In the genomic region with DNA sequence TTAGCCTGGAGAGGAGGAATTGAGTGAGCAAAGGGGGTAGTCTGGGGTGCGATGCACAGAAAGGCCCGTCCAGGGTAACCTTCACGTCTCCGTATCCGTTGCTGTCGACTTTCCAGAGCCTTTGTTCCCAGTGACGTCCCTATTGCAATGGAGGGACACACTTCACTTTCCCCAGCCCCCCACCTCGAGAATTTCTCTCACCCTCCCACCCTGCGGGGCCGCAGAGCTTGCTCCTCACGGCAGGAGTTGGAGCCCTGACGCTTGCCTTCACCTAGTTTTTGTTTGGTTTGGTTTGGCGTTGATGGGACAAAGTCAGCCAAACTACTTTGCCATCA, we compare ENCODE assay signal across 10 cellular contexts. TPM values are rescaled to one million over a fixed set of nuclear protein-coding genes. Genes with fewer than 3 reads are reported as not detected.
DNase-seq lines count a peak whose midpoint lies in the region; ATAC-seq, FAIRE-seq and TF ChIP-seq lines count a peak whose summit lies in the region.
"Had no signal": no experiment of that assay in that cellular context is flagged by ENCODE, and none has a peak within 500 bp of the region (broad histone marks: within the 10 kb centered on the region; RNA-seq: fewer than 3 reads in every experiment).

No MANE protein-coding gene starts in this region.

- no peaks in the 10 kb centered on the region for H3K4me1 ChIP-seq in CD8-positive, alpha-beta memory T cell (ENCODE audit: insufficient read depth, low read length)
- H3K4me1 ChIP-seq in Peyer's patch (peaks cover 0 to 7% (median 0%) of the 10 kb centered on the region in 4 donors), pancreas (no peaks in the 10 kb centered on the region)

- ATAC-seq in pancreas, result peak in 1 of 4 donors; percentile 6
- no peak for ATAC-seq in effector memory CD8-positive, alpha-beta T cell (replicated peaks)

- peak overlapping the region in 6 of 7 donors; percentile 26 to 53 (median 46) for H3K4me3 Mint-ChIP-seq in CD8-positive, alpha-beta memory T cell
- H3K4me3 Mint-ChIP-seq in effector memory CD8-positive, alpha-beta T cell, result peak overlapping the region in 1 of 2 donors; percentile 51
- H3K4me3 Mint-ChIP-seq in activated T-helper 2 cell treated with anti-CD3 and anti-CD28 coated beads, Interferon-gamma antibody, Interleukin-2, Interleukin-4, amounts not matched to agents 10 μg/mL and 5 μg/mL and 100 μg/mL, durations not matched to agents 14 hours and 24 hours and 36 hours (ENCODE audit: low read depth), result no peak overlapping the region

- H3K4me3 ChIP-seq in CD8-positive, alpha-beta memory T cell (ENCODE audit: low read length), result no peak overlapping the region
- H3K4me3 ChIP-seq in Peyer's patch (peak overlapping the region; percentile 50 to 73 (median 68)), fibroblast of villous mesenchyme (ENCODE audit: low read depth, low read length) (peak overlapping the region; percentile 69), pancreas (peak overlapping the region in 3 of 4 donors; percentile 57 to 73 (median 62))

- H3K27ac Mint-ChIP-seq in CD8-positive, alpha-beta memory T cell, result no peak overlapping the region
- H3K27ac Mint-ChIP-seq in effector memory CD8-positive, alpha-beta T cell, result no peak overlapping the region
- no peak overlapping the region for H3K27ac Mint-ChIP-seq in activated T-helper 2 cell treated with anti-CD3 and anti-CD28 coated beads, Interferon-gamma antibody, Interleukin-2, Interleukin-4, amounts not matched to agents 10 μg/mL and 5 μg/mL and 100 μg/mL, durations not matched to agents 14 hours and 24 hours and 36 hours

- H3K4me1 Mint-ChIP-seq in CD8-positive, alpha-beta memory T cell, result peaks cover 0 to 16% (median 6%) of the 10 kb centered on the region in 3 donors
- H3K4me1 Mint-ChIP-seq in effector memory CD8-positive, alpha-beta T cell (ENCODE audit: low read depth in 2 of 2), result peaks cover 0 to 5% of the 10 kb centered on the region in 2 donors
- peaks cover 8% of the 10 kb centered on the region for H3K4me1 Mint-ChIP-seq in activated T-helper 2 cell treated with anti-CD3 and anti-CD28 coated beads, Interferon-gamma antibody, Interleukin-2, Interleukin-4, amounts not matched to agents 10 μg/mL and 5 μg/mL and 100 μg/mL, durations not matched to agents 14 hours and 24 hours and 36 hours (ENCODE audit: low read depth)

- POLR2A ChIA-PET in CD8-positive, alpha-beta memory T cell (lab: Charles Lee), result no interaction called here

- no peak for DNase-seq in CD8-positive, alpha-beta memory T cell
- DNase-seq in Peyer's patch, result no peak
- no peak for DNase-seq in fibroblast of villous mesenchyme (ENCODE audit: low read depth)
- no peak for DNase-seq in pancreas
- DNase-seq in effector memory CD8-positive, alpha-beta T cell, result no peak
- DNase-seq in NCI-H446 (lab: John Stamatoyannopoulos, UW), result no peak
- no peak for DNase-seq in activated T-helper 2 cell treated with anti-CD3 and anti-CD28 coated beads, Interferon-gamma antibody, Interleukin-2, Interleukin-4, amounts not matched to agents 10 μg/mL and 5 μg/mL and 100 μg/mL, durations not matched to agents 14 hours and 24 hours and 36 hours (ENCODE audit: low spot score)
- no peak for DNase-seq in MV-4-11 (lab: John Stamatoyannopoulos, UW)
- DNase-seq: NCI-H1092 had no signal

- no peak for FAIRE-seq in pancreas (lab: Jason Lieb, UNC)
- FAIRE-seq: bronchial epithelial cell had no signal

- no peak overlapping the region for H3K27ac ChIP-seq in CD8-positive, alpha-beta memory T cell (ENCODE audit: low read depth, low read length)
- H3K27ac ChIP-seq in Peyer's patch (peak overlapping the region in 1 of 4 donors; percentile 66), pancreas (no peak overlapping the region)

- H3K36me3 Mint-ChIP-seq in CD8-positive, alpha-beta memory T cell, result no peaks in the 10 kb centered on the region
- no peaks in the 10 kb centered on the region for H3K36me3 Mint-ChIP-seq in effector memory CD8-positive, alpha-beta T cell (ENCODE audit: insufficient read depth)
- no peaks in the 10 kb centered on the region for H3K36me3 Mint-ChIP-seq in activated T-helper 2 cell treated with anti-CD3 and anti-CD28 coated beads, Interferon-gamma antibody, Interleukin-2, Interleukin-4, amounts not matched to agents 10 μg/mL and 5 μg/mL and 100 μg/mL, durations not matched to agents 14 hours and 24 hours and 36 hours (ENCODE audit: low read depth)

- intact Hi-C loops in pancreas (cut with DNase I), result no loop called here
- intact Hi-C loops in activated T-helper 2 cell treated with anti-CD3 and anti-CD28 coated beads, Interferon-gamma antibody, Interleukin-2, Interleukin-4, amounts not matched to agents 10 μg/mL and 5 μg/mL and 100 μg/mL, durations not matched to agents 14 hours and 24 hours and 36 hours (cut with micrococcal nuclease), result loop anchor here (5.0 kb wide), 1 partner anchor 80 kb away; no protein-coding TSS in a partner anchor

- WGBS in pancreas, 2 donors, result 26 to 27% methylated on average over 13 of the region's 13 CpGs

- CTCF ChIA-PET in CD8-positive, alpha-beta memory T cell (lab: Charles Lee), result no interaction called here

- H3K9me3 ChIP-seq in CD8-positive, alpha-beta memory T cell (ENCODE audit: low read length), result no peaks in the 10 kb centered on the region
- H3K9me3 ChIP-seq in Peyer's patch, result no peaks in the 10 kb centered on the region
- no peaks in the 10 kb centered on the region for H3K9me3 ChIP-seq in pancreas

- TF ChIP-seq POLR2A in Peyer's patch (IDR thresholded peaks at IDR 0.05), result no peak

- H3K27me3 ChIP-seq in CD8-positive, alpha-beta memory T cell (ENCODE audit: insufficient read depth, low read length, poor library complexity, severe bottlenecking), result peaks cover 15% of the 10 kb centered on the region
- H3K27me3 ChIP-seq in Peyer's patch (peaks cover 0 to 10% of the 10 kb centered on the region in 2 donors), pancreas (no peaks in the 10 kb centered on the region)

- peaks cover 30 to 65% of the 10 kb centered on the region in 2 donors for H3K27me3 Mint-ChIP-seq in CD8-positive, alpha-beta memory T cell
- peaks cover 47% of the 10 kb centered on the region in 2 donors for H3K27me3 Mint-ChIP-seq in effector memory CD8-positive, alpha-beta T cell
- peaks cover 70% of the 10 kb centered on the region for H3K27me3 Mint-ChIP-seq in activated T-helper 2 cell treated with anti-CD3 and anti-CD28 coated beads, Interferon-gamma antibody, Interleukin-2, Interleukin-4, amounts not matched to agents 10 μg/mL and 5 μg/mL and 100 μg/mL, durations not matched to agents 14 hours and 24 hours and 36 hours (ENCODE audit: low read depth)

- TF ChIP-seq CTCF in Peyer's patch (IDR thresholded peaks at IDR 0.05), result no peak
- TF ChIP-seq CTCF in fibroblast of villous mesenchyme (IDR thresholded peaks at IDR 0.05; ENCODE audit: insufficient read depth, low read depth, low read length), result no peak
- no peak for TF ChIP-seq CTCF in pancreas (IDR thresholded peaks at IDR 0.05)

- no peaks in the 10 kb centered on the region for H3K9me3 Mint-ChIP-seq in CD8-positive, alpha-beta memory T cell
- H3K9me3 Mint-ChIP-seq in effector memory CD8-positive, alpha-beta T cell, result no peaks in the 10 kb centered on the region
- H3K9me3 Mint-ChIP-seq in activated T-helper 2 cell treated with anti-CD3 and anti-CD28 coated beads, Interferon-gamma antibody, Interleukin-2, Interleukin-4, amounts not matched to agents 10 μg/mL and 5 μg/mL and 100 μg/mL, durations not matched to agents 14 hours and 24 hours and 36 hours, result no peaks in the 10 kb centered on the region

- H3K36me3 ChIP-seq in CD8-positive, alpha-beta memory T cell (ENCODE audit: insufficient read depth, low read length), result no peaks in the 10 kb centered on the region
- H3K36me3 ChIP-seq in Peyer's patch (no peaks in the 10 kb centered on the region), pancreas (no peaks in the 10 kb centered on the region)

RNA-seq across cellular contexts. Expression of gene MOXD1, which starts 0.6 kb away (rescaled TPM):
- total RNA-seq in CD8-positive, alpha-beta memory T cell, result not detected
- 0.25 TPM for polyA plus RNA-seq in CD8-positive, alpha-beta memory T cell
- total RNA-seq in Peyer's patch, result 1 to 10 TPM in 3 of 4 donors, not detected in 1; 1.2 to 4.1 (median 3.8) TPM
- total RNA-seq in fibroblast of villous mesenchyme, result 15.1 and 25.4 TPM in 2 replicates
- 10 to 100 TPM in 1 of 6 donors, 1 to 10 TPM in 1, under 1 TPM in 4; 0.32 to 13.9 (median 0.78) TPM for total RNA-seq in pancreas
- polyA plus RNA-seq in pancreas, result under 1 TPM; 0.30 to 0.52 TPM
- total RNA-seq in activated T-helper 2 cell treated with anti-CD3 and anti-CD28 coated beads, Interferon-gamma antibody, Interleukin-2, Interleukin-4, amounts not matched to agents 10 μg/mL and 5 μg/mL and 100 μg/mL, durations not matched to agents 14 hours and 24 hours and 36 hours, result not detected in 2 replicates
